Comparison of ENCODE assay signal across 8 cellular contexts in genomic region chr17:8186446-8186786, GRCh38. TPM values are rescaled to one million over a fixed set of nuclear protein-coding genes. Genes with fewer than 3 reads are reported as not detected.
DNase-seq lines count a peak whose midpoint lies in the region; ATAC-seq and TF ChIP-seq lines count a peak whose summit lies in the region.

No MANE protein-coding gene starts in this region.

- peaks cover 20% of the 10 kb centered on the region for H3K4me1 ChIP-seq in ACC112 (ENCODE audit: control insufficient read depth, insufficient read depth, low read length, unreplicated experiment)
- peaks cover 25% of the 10 kb centered on the region for H3K4me1 ChIP-seq in mammary epithelial cell (ENCODE audit: insufficient read depth, low read length)
- H3K4me1 ChIP-seq in mononuclear cell (ENCODE audit: insufficient read depth, low read length), result peaks cover 48% of the 10 kb centered on the region

- DNase-seq in mammary epithelial cell (no peak), superior temporal gyrus (ENCODE audit: extremely low spot score) (no peak), H4 (ENCODE audit: low spot score) (no peak), NCI-H510A (lab: John Stamatoyannopoulos, UW) (no peak)

- peak overlapping the region; percentile 88 for H3K4me2 ChIP-seq in mammary epithelial cell (ENCODE audit: insufficient read depth, low read depth, low read length)

- ATAC-seq in HG02763 (IDR thresholded peaks at IDR 0.05; ENCODE audit: unreplicated experiment) (peak; percentile 0), HG03097 (IDR thresholded peaks at IDR 0.05; ENCODE audit: low FRiP score, unreplicated experiment) (no peak)

- H2AFZ ChIP-seq in ACC112 (ENCODE audit: low read length, unreplicated experiment) (peak overlapping the region; percentile 71), mammary epithelial cell (ENCODE audit: low read depth, low read length) (peak overlapping the region; percentile 79)

- no peaks in the 10 kb centered on the region for H4K20me1 ChIP-seq in mammary epithelial cell (ENCODE audit: insufficient read depth, low read length)

- peaks cover 9% of the 10 kb centered on the region for H3K79me2 ChIP-seq in ACC112 (ENCODE audit: control insufficient read depth, insufficient read depth, low read length, unreplicated experiment)
- peaks cover 17% of the 10 kb centered on the region for H3K79me2 ChIP-seq in mammary epithelial cell (ENCODE audit: insufficient read depth, low read length)

- BruUV-seq in mammary epithelial cell (replicated peaks; lab: Mats Ljungman, UMichigan), result no TSS peak

- in situ Hi-C loops in mammary epithelial cell (cut with MboI; ENCODE audit: low sequenced_read_pairs in 2 of 2), result loop anchor here in 1 of 2 donors (5.0 to 10.0 kb wide), 3 partner anchors 36 to 64 kb away; partner anchors contain the start of genes CTC1, HES7 and PFAS

- intact Hi-C loops in mammary epithelial cell (cut with micrococcal nuclease), result loop anchor here (1.0 to 2.0 kb wide), 2 partner anchors 14 to 63 kb away; partner anchors contain the start of gene PFAS

- H3K27ac ChIP-seq in ACC112 (ENCODE audit: low read depth, low read length), result peak overlapping the region; percentile 83
- peak overlapping the region; percentile 40 for H3K27ac ChIP-seq in mammary epithelial cell (ENCODE audit: insufficient read depth, low read depth, low read length)

- CTCF ChIA-PET in mammary epithelial cell (lab: Charles Lee; ENCODE audit: low non-redundant PET), result no interaction called here

- dilution Hi-C loops in mammary epithelial cell (cut with HindIII; ENCODE audit: low sequenced_read_pairs), result loop anchor here (5.0 kb wide), 3 partner anchors 51 to 116 kb away; partner anchors contain the start of gene HES7

- H3K36me3 ChIP-seq in ACC112 (ENCODE audit: insufficient read depth, low read length) (no peaks in the 10 kb centered on the region), mammary epithelial cell (ENCODE audit: insufficient read depth, low read length) (no peaks in the 10 kb centered on the region)

- H3K9me3 ChIP-seq in mammary epithelial cell (replicated peaks; ENCODE audit: insufficient read depth, low read length) (no peaks in the 10 kb centered on the region), mononuclear cell (ENCODE audit: low read depth, low read length) (no peaks in the 10 kb centered on the region)

- no peak for TF ChIP-seq CTCF in mammary epithelial cell (conservative IDR thresholded peaks at IDR 0.05 in 1 of 2, IDR thresholded peaks at IDR 0.05 in 1 of 2; ENCODE audit: extremely low read depth in 1 of 2, insufficient read depth in 1 of 2, low read depth in 1 of 2, low read length in 2 of 2)

- H3K27me3 ChIP-seq in ACC112 (ENCODE audit: insufficient read depth, low read length) (no peaks in the 10 kb centered on the region), mammary epithelial cell (ENCODE audit: insufficient read depth, low read length) (no peaks in the 10 kb centered on the region), mononuclear cell (ENCODE audit: insufficient read depth, low read length) (no peaks in the 10 kb centered on the region)

- H3K9ac ChIP-seq in mammary epithelial cell (ENCODE audit: insufficient read depth, low read length), result peak overlapping the region; percentile 53

- WGBS in mammary epithelial cell (ENCODE audit: low coverage, missing lambda C conversion rate), result 2% methylated on average over 21 of the region's 23 CpGs

- H3K4me3 ChIP-seq in ACC112 (ENCODE audit: low read depth, low read length) (peak overlapping the region; percentile 90), mammary epithelial cell (replicated peaks in 1 of 3; ENCODE audit: insufficient read depth in 1 of 3, low read depth in 2 of 3, low read length in 3 of 3) (peak overlapping the region; percentile 44 to 94 (median 72)), mononuclear cell (ENCODE audit: low read length) (peak overlapping the region; percentile 61)

RNA-seq across cellular contexts. Expression of gene BORCS6, which starts 3.6 kb away (rescaled TPM):
- total RNA-seq in mammary epithelial cell (1 to 10 TPM; 4.9 to 8.8 TPM), mononuclear cell (9.2 TPM)
- 6.5 TPM for polyA plus RNA-seq in mammary epithelial cell
- polyA minus RNA-seq in mammary epithelial cell, result 3.9 TPM
- 0.62 and 0.68 TPM in 2 replicates for total RNA-seq in H4 (2014; rRNA removed; shearing (Covaris generic))

RNA-seq across cellular contexts. Expression of gene TMEM107, which starts 10.2 kb away (rescaled TPM):
- total RNA-seq in mammary epithelial cell (10 to 100 TPM; 23.8 to 24.0 TPM), mononuclear cell (221 TPM)
- polyA plus RNA-seq in mammary epithelial cell, result 32.2 TPM
- polyA minus RNA-seq in mammary epithelial cell, result 50.2 TPM
- total RNA-seq in H4 (2014; rRNA removed; shearing (Covaris generic)), result 1.7 and 13.3 TPM in 2 replicates

RNA-seq across cellular contexts. Expression of gene VAMP2, which starts 23.7 kb away (rescaled TPM):
- 10 to 100 TPM in 1 of 2 donors, 1 to 10 TPM in 1; 9.2 to 30.8 TPM for total RNA-seq in mammary epithelial cell
- polyA plus RNA-seq in mammary epithelial cell, result 7.2 TPM
- 18.0 TPM for polyA minus RNA-seq in mammary epithelial cell
- total RNA-seq in mononuclear cell, result 40.3 TPM
- 0.64 TPM in 2 replicates for total RNA-seq in H4 (2014; rRNA removed; shearing (Covaris generic))

RNA-seq across cellular contexts. Expression of gene AURKB, which starts 24.0 kb away (rescaled TPM):
- 10 to 100 TPM in 1 of 2 donors, 1 to 10 TPM in 1; 1.8 to 59.3 TPM for total RNA-seq in mammary epithelial cell
- polyA plus RNA-seq in mammary epithelial cell, result 62.1 TPM
- polyA minus RNA-seq in mammary epithelial cell, result 99.5 TPM
- total RNA-seq in mononuclear cell, result 1.5 TPM
- total RNA-seq in H4 (2014; rRNA removed; shearing (Covaris generic)), result 33.4 and 50.5 TPM in 2 replicates

RNA-seq across cellular contexts. Expression of gene PER1, which starts 34.2 kb away (rescaled TPM):
- total RNA-seq in mammary epithelial cell, result 10 to 100 TPM; 26.8 to 97.9 TPM
- polyA plus RNA-seq in mammary epithelial cell, result 16.8 TPM
- polyA minus RNA-seq in mammary epithelial cell, result 96.6 TPM
- total RNA-seq in mononuclear cell, result 250 TPM
- total RNA-seq in H4 (2014; rRNA removed; shearing (Covaris generic)), result 4.4 and 4.6 TPM in 2 replicates
